14 cellular contexts compared by ENCODE assay signal in genomic region chrX:39331062-39331704, GRCh38.
DNase-seq lines count a peak whose midpoint lies in the region; ATAC-seq and TF ChIP-seq lines count a peak whose summit lies in the region.
"Had no signal": no experiment of that assay in that cellular context is flagged by ENCODE, and none has a peak within 500 bp of the region (broad histone marks: within the 10 kb centered on the region; RNA-seq: fewer than 3 reads in every experiment).

No MANE protein-coding gene starts in this region.

- intact Hi-C loops in OCI-LY7 (cut with micrococcal nuclease; ENCODE audit: unreplicated experiment), result no loop called here

- in situ Hi-C loops in brain microvascular endothelial cell (cut with HindIII; ENCODE audit: low pct_ligation_motif_present, low sequenced_read_pairs), result no loop called here

- no peaks in the 10 kb centered on the region for H3K79me2 ChIP-seq in OCI-LY7 (ENCODE audit: insufficient read depth, low read depth, low read length)

- H3K4me3 ChIP-seq in OCI-LY7 (ENCODE audit: low read depth, low read length, poor library complexity, severe bottlenecking) (no peak overlapping the region), brain microvascular endothelial cell (ENCODE audit: low read depth, low read length) (no peak overlapping the region)
- H3K4me3 ChIP-seq: lung, suprapubic skin had no signal

- no peaks in the 10 kb centered on the region for H3K9me2 ChIP-seq in OCI-LY7 (ENCODE audit: insufficient read depth, low read length)

- H3K4me1 Mint-ChIP-seq in activated naive CD8-positive, alpha-beta T cell treated with anti-CD3 and anti-CD28 coated beads for 36 hours, result peaks cover 61% of the 10 kb centered on the region
- H3K4me1 Mint-ChIP-seq: WTC11 had no signal

- H3K27ac ChIP-seq in OCI-LY7 (ENCODE audit: low read depth, low read length, poor library complexity, severe bottlenecking), result no peak overlapping the region
- no peak overlapping the region for H3K27ac ChIP-seq in brain microvascular endothelial cell
- H3K27ac ChIP-seq: suprapubic skin had no signal

- H2AFZ ChIP-seq in OCI-LY7 (ENCODE audit: low read length), result no peak overlapping the region

- H3K27me3 Mint-ChIP-seq in activated naive CD8-positive, alpha-beta T cell treated with anti-CD3 and anti-CD28 coated beads for 36 hours, result no peaks in the 10 kb centered on the region

- no peak for ATAC-seq in omental fat pad (ENCODE audit: low FRiP score)
- ATAC-seq: WTC11 had no signal

- TF ChIP-seq CTCF in OCI-LY7 (conservative IDR thresholded peaks at IDR 0.05; ENCODE audit: low read length), result no peak
- TF ChIP-seq CTCF in omental fat pad (IDR thresholded peaks at IDR 0.05), result no peak
- no peak for TF ChIP-seq CTCF in brain microvascular endothelial cell (IDR thresholded peaks at IDR 0.05; ENCODE audit: low read depth, low read length, missing control alignments)

- no peaks in the 10 kb centered on the region for H3K9me3 ChIP-seq in OCI-LY7 (ENCODE audit: low read length)
- H3K9me3 ChIP-seq: suprapubic skin had no signal

- H3K4me3 Mint-ChIP-seq in activated naive CD8-positive, alpha-beta T cell treated with anti-CD3 and anti-CD28 coated beads for 36 hours, result peak overlapping the region; percentile 18
- H3K4me3 Mint-ChIP-seq: WTC11 had no signal

- POLR2A ChIA-PET in OCI-LY7 (lab: Charles Lee), result no interaction called here

- H4K20me1 ChIP-seq in OCI-LY7 (ENCODE audit: insufficient read depth, low read length), result no peaks in the 10 kb centered on the region

- no TSS peak for BruUV-seq in OCI-LY7 (replicated peaks; lab: Mats Ljungman, UMichigan)

- DNase-seq in stimulated activated CD4-positive, alpha-beta T cell treated with anti-CD3 and anti-CD28 coated beads, Interleukin-15, amount 100 ng/mL, for 48 hours (ENCODE audit: low read depth in 2 of 2), result peak; percentile 33 to 47
- DNase-seq in stimulated activated CD4-positive, alpha-beta T cell treated with anti-CD3 and anti-CD28 coated beads, Interleukin-2, amount 100 ng/mL, for 48 hours, result no peak
- DNase-seq in M059J (ENCODE audit: low read depth), result peak; percentile 36
- DNase-seq in activated naive CD8-positive, alpha-beta T cell treated with anti-CD3 and anti-CD28 coated beads for 36 hours, result peak; percentile 35
- DNase-seq in OCI-LY7 (ENCODE audit: low spot score), result no peak
- no peak for DNase-seq in HuH-7 (ENCODE audit: low spot score)
- DNase-seq in omental fat pad (ENCODE audit: low spot score), result no peak
- no peak for DNase-seq in brain microvascular endothelial cell
- DNase-seq: C1 segment of cervical spinal cord, caudate nucleus, Karpas-422 had no signal

- peaks cover 25% of the 10 kb centered on the region for H3K9me3 Mint-ChIP-seq in activated naive CD8-positive, alpha-beta T cell treated with anti-CD3 and anti-CD28 coated beads for 36 hours
- H3K9me3 Mint-ChIP-seq: WTC11 had no signal

- H3K36me3 ChIP-seq in OCI-LY7 (ENCODE audit: insufficient read depth, low read length), result no peaks in the 10 kb centered on the region
- no peaks in the 10 kb centered on the region for H3K36me3 ChIP-seq in brain microvascular endothelial cell (replicated peaks)
- H3K36me3 ChIP-seq: suprapubic skin had no signal

- H3K27me3 ChIP-seq in brain microvascular endothelial cell (replicated peaks), result no peaks in the 10 kb centered on the region
- H3K27me3 ChIP-seq: suprapubic skin had no signal

- H3K4me2 ChIP-seq in OCI-LY7 (ENCODE audit: low read length), result no peak overlapping the region

- peak overlapping the region; percentile 94 for H3K27ac Mint-ChIP-seq in activated naive CD8-positive, alpha-beta T cell treated with anti-CD3 and anti-CD28 coated beads for 36 hours
- H3K27ac Mint-ChIP-seq: WTC11 had no signal

- CTCF ChIA-PET in OCI-LY7 (lab: Charles Lee; ENCODE audit: unreplicated experiment), result no interaction called here

- no peaks in the 10 kb centered on the region for H3K4me1 ChIP-seq in OCI-LY7 (ENCODE audit: insufficient read depth, low read length, poor library complexity, severe bottlenecking)

- H3K36me3 Mint-ChIP-seq in activated naive CD8-positive, alpha-beta T cell treated with anti-CD3 and anti-CD28 coated beads for 36 hours, result peaks cover 50% of the 10 kb centered on the region
- H3K36me3 Mint-ChIP-seq: WTC11 had no signal

Comparison
In these comparisons a context has a peak if more than half of its experiments do, and no peak if none do; other contexts are left out.
1. DNase-seq: peak in stimulated activated CD4-positive, alpha-beta T cell treated with anti-CD3 and anti-CD28 coated beads, Interleukin-15, amount 100 ng/mL, for 48 hours (2 of 2), M059J (single experiment) and activated naive CD8-positive, alpha-beta T cell treated with anti-CD3 and anti-CD28 coated beads for 36 hours (single experiment); none in stimulated activated CD4-positive, alpha-beta T cell treated with anti-CD3 and anti-CD28 coated beads, Interleukin-2, amount 100 ng/mL, for 48 hours (0 of 2), OCI-LY7 (single experiment), HuH-7 (single experiment), omental fat pad (single experiment) and brain microvascular endothelial cell (single experiment).